In genomic region chr11:17386331-17387084, GRCh38 we compare ENCODE assay signal across 8 cellular contexts. TPM values are rescaled to one million over a fixed set of nuclear protein-coding genes. Genes with fewer than 3 reads are reported as not detected.
DNase-seq lines count a peak whose midpoint lies in the region; ATAC-seq, FAIRE-seq and TF ChIP-seq lines count a peak whose summit lies in the region.

No MANE protein-coding gene starts in this region.

- FAIRE-seq in HTR-8/SVneo (lab: Jason Lieb, UNC) (peak; percentile 36), kidney (lab: Jason Lieb, UNC) (no peak)

- H3K4me3 Mint-ChIP-seq in brain: peak overlapping the region in 4 of 5 experiments; percentile 30 to 82 (median 59)

- peaks cover 0 to 6% of the 10 kb centered on the region in 2 donors for H3K4me1 ChIP-seq in kidney (ENCODE audit: control insufficient read depth in 1 of 2, insufficient read depth in 1 of 2, low read depth in 1 of 2, low read length in 2 of 2)

- H3K9ac ChIP-seq in kidney (ENCODE audit: low read length in 2 of 2): no peak overlapping the region

- TF ChIP-seq CTCF in brain (conservative IDR thresholded peaks at IDR 0.05) (peak; percentile 66 to 74), kidney (IDR thresholded peaks at IDR 0.05; ENCODE audit: borderline replicate concordance, extremely low read depth, insufficient read depth) (peak; percentile 69)

- H3K36me3 Mint-ChIP-seq in brain: peaks cover 8% of the 10 kb centered on the region

- H3K27me3 Mint-ChIP-seq in brain: peaks cover 8% of the 10 kb centered on the region

- peak overlapping the region; percentile 38 for H3K27ac ChIP-seq in kidney (ENCODE audit: low read depth in 2 of 2, low read length in 2 of 2)

- in situ Hi-C loops in SK-MEL-5 (cut with HindIII; ENCODE audit: low pct_unique_long_range_greater_than_20kb, low sequenced_read_pairs): no loop called here

- H3K27ac Mint-ChIP-seq in brain: peak overlapping the region in 2 of 5 experiments; percentile 37 to 60

- peaks cover 41% of the 10 kb centered on the region for H3K4me1 Mint-ChIP-seq in brain

- peak; percentile 46 for ATAC-seq in GM19438 (IDR thresholded peaks at IDR 0.05; ENCODE audit: low read depth, unreplicated experiment)

- intact Hi-C loops in kidney (cut with DNase I): no loop called here

- peak; percentile 76 for DNase-seq in D341Med (ENCODE audit: low spot score)
- DNase-seq in HTR-8/SVneo (ENCODE audit: insufficient read length, low spot score): peak; percentile 33
- DNase-seq in SK-MEL-5 (ENCODE audit: low read depth, low spot score): peak; percentile 61
- DNase-seq in kidney: peak; percentile 78
- peak; percentile 23 to 39 for DNase-seq in stimulated activated CD4-positive, alpha-beta T cell treated with anti-CD3 and anti-CD28 coated beads, Interleukin-4, amount 100 ng/mL, for 48 hours (ENCODE audit: low read depth in 2 of 2)
- no peak for DNase-seq in DMS153 treated with DMSO at 0.1 percent for 48 hours (lab: John Stamatoyannopoulos, UW; ENCODE audit: unreplicated experiment)

- H3K4me3 ChIP-seq in kidney (ENCODE audit: low read length in 2 of 2): no peak overlapping the region

- no peaks in the 10 kb centered on the region for H3K9me3 ChIP-seq in kidney (ENCODE audit: control insufficient read depth in 1 of 2, low read length in 2 of 2)

- peaks cover 0 to 5% (median 0%) of the 10 kb centered on the region in 5 experiments for H3K9me3 Mint-ChIP-seq in brain

- H3K36me3 ChIP-seq in kidney (ENCODE audit: control insufficient read depth in 1 of 2, insufficient read depth in 2 of 2, low read length in 2 of 2): no peaks in the 10 kb centered on the region

RNA-seq across cellular contexts. Expression of gene KCNJ11, which starts 2.0 kb away (rescaled TPM):
- not detected in 2 replicates for total RNA-seq in SK-MEL-5 (2014; rRNA removed; shearing (Covaris generic))
- 0.14 and 0.92 TPM in 2 replicates for polyA plus RNA-seq in SK-MEL-5 (2015; cell fraction: cytosol; rRNA removed)
- 2.0 TPM in 2 replicates for polyA plus RNA-seq in SK-MEL-5 (2015; cell fraction: nucleus; rRNA removed)
- polyA plus RNA-seq in brain (ENCODE audit: insufficient read depth, low read depth, low replicate concordance): 21.1 TPM
- total RNA-seq in kidney: 4.8 TPM
- polyA plus RNA-seq in kidney (ENCODE audit: insufficient read depth, low read depth, low replicate concordance): 3.6 TPM

RNA-seq across cellular contexts. Expression of gene NCR3LG1, which starts 34.9 kb away (rescaled TPM):
- total RNA-seq in SK-MEL-5 (2014; rRNA removed; shearing (Covaris generic)): 5.7 and 6.6 TPM in 2 replicates
- polyA plus RNA-seq in SK-MEL-5 (2015; cell fraction: cytosol; rRNA removed): 2.9 and 4.9 TPM in 2 replicates
- 9.4 and 11.4 TPM in 2 replicates for polyA plus RNA-seq in SK-MEL-5 (2015; cell fraction: nucleus; rRNA removed)
- polyA plus RNA-seq in brain (ENCODE audit: insufficient read depth, low read depth, low replicate concordance) (2.9 TPM), kidney (ENCODE audit: insufficient read depth, low read depth, low replicate concordance) (0.71 TPM)
- 4.5 TPM for total RNA-seq in kidney
